In the genomic region with DNA sequence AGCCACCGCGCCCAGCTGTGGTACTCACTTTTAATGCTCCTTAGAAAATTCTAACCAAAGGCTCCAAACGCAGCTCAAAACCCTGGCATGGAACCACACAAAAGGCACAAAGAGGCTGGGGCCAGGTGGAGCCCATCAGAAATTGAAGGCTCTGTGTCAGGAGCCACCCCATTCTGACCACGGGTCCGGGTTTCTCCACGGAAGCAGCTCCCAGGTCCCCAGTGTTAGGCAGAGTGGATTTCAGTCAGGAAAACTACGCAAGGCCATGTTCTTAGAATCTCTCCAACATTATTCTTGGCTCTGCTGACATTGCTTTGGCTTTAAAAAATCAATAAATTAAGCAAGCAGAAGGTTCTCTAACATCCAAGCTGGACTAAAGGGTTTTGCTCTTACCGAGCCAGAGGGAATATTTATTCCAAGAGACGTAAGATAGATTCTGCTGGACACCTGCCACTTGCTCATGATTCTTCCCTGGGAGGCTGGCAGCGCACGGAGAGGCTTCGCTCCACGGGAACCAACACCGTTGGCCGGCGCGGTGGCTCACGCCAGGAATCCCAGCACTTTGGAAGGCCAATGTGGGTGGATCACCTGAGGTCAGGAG, we compare ENCODE assay signal across 19 cellular contexts.
DNase-seq lines count a peak whose midpoint lies in the region; ATAC-seq and TF ChIP-seq lines count a peak whose summit lies in the region.
"Had no signal": no experiment of that assay in that cellular context is flagged by ENCODE, and none has a peak within 500 bp of the region (broad histone marks: within the 10 kb centered on the region; RNA-seq: fewer than 3 reads in every experiment).

No MANE protein-coding gene starts in this region.

- no peaks in the 10 kb centered on the region for H3K9me3 Mint-ChIP-seq in mesothelial cell of epicardium
- H3K9me3 Mint-ChIP-seq in natural killer cell, result no peaks in the 10 kb centered on the region
- H3K9me3 Mint-ChIP-seq: CD8-positive, alpha-beta memory T cell; naive thymus-derived CD4-positive, alpha-beta T cell had no signal

- no peaks in the 10 kb centered on the region for H3K9me3 ChIP-seq in Panc1 (ENCODE audit: control insufficient read depth, insufficient read depth, low read depth, low read length)
- H3K9me3 ChIP-seq in gastroesophageal sphincter, result no peaks in the 10 kb centered on the region
- no peaks in the 10 kb centered on the region for H3K9me3 ChIP-seq in stomach
- H3K9me3 ChIP-seq: upper lobe of left lung had no signal

- H3K27me3 ChIP-seq in Panc1 (ENCODE audit: control insufficient read depth, insufficient read depth, low read length) (no peaks in the 10 kb centered on the region), gastroesophageal sphincter (no peaks in the 10 kb centered on the region), stomach (no peaks in the 10 kb centered on the region)
- H3K27me3 ChIP-seq: upper lobe of left lung had no signal

- TF ChIP-seq POLR2A in gastroesophageal sphincter (IDR thresholded peaks at IDR 0.05) (no peak), stomach (IDR thresholded peaks at IDR 0.05) (no peak)

- H3K27ac Mint-ChIP-seq in mesothelial cell of epicardium (peak overlapping the region; percentile 83), natural killer cell (no peak overlapping the region)
- H3K27ac Mint-ChIP-seq: CD8-positive, alpha-beta memory T cell; naive thymus-derived CD4-positive, alpha-beta T cell had no signal

- TF ChIP-seq EP300 in gastroesophageal sphincter (IDR thresholded peaks at IDR 0.05) (no peak), stomach (IDR thresholded peaks at IDR 0.05) (no peak)

- H3K27me3 Mint-ChIP-seq in mesothelial cell of epicardium (ENCODE audit: low read depth), result no peaks in the 10 kb centered on the region
- peaks cover 5 to 17% of the 10 kb centered on the region in 2 donors for H3K27me3 Mint-ChIP-seq in natural killer cell (ENCODE audit: low read depth in 2 of 2)

- H3K4me1 Mint-ChIP-seq in mesothelial cell of epicardium (peaks cover 62% of the 10 kb centered on the region), natural killer cell (no peaks in the 10 kb centered on the region)

- H3K36me3 ChIP-seq in Panc1 (ENCODE audit: control insufficient read depth, insufficient read depth, low read length) (no peaks in the 10 kb centered on the region), gastroesophageal sphincter (no peaks in the 10 kb centered on the region), stomach (no peaks in the 10 kb centered on the region)
- H3K36me3 ChIP-seq: upper lobe of left lung had no signal

- ATAC-seq in Panc1, result no peak
- ATAC-seq in gastroesophageal sphincter, result peak; percentile 85
- no peak for ATAC-seq in natural killer cell
- no peak for ATAC-seq in HG03139 (IDR thresholded peaks at IDR 0.05; ENCODE audit: unreplicated experiment)
- ATAC-seq in HG02623 (IDR thresholded peaks at IDR 0.05; ENCODE audit: unreplicated experiment), result no peak
- ATAC-seq: naive thymus-derived CD4-positive, alpha-beta T cell; PC-3; SK-N-SH treated with all-trans-retinoic acid at 6 μM for 48 hours had no signal

- DNase-seq in Panc1 (ENCODE audit: low read depth, low spot score) (no peak), mesothelial cell of epicardium (ENCODE audit: low spot score in 2 of 2, unreplicated experiment in 2 of 2) (no peak), stomach (peak; percentile 72), T1000 (lab: John Stamatoyannopoulos, UW) (no peak), natural killer cell (no peak)
- DNase-seq: activated T-cell treated with anti-CD3 and anti-CD28 coated beads, Interleukin-2, amount 50 U/mL, for 1 hour; CD8-positive, alpha-beta memory T cell; central memory CD4-positive, alpha-beta T cell; islet precursor cell; naive thymus-derived CD4-positive, alpha-beta T cell; NCI-H187; NCI-H526; PC-3; stimulated activated CD4-positive, alpha-beta T cell treated with anti-CD3 and anti-CD28 coated beads, Interleukin-2, amount 100 ng/mL, for 48 hours had no signal

- POLR2A ChIA-PET in Panc1 (lab: Charles Lee), result interaction anchor here (0.6 kb wide), 2 partner anchors 116 to 300 kb away, joined by 4 to 5 read pairs; no protein-coding TSS in a partner anchor

- H3K27ac ChIP-seq in Panc1 (ENCODE audit: low read length) (peak overlapping the region; percentile 34; the same call in 1 of the 2 replicates), gastroesophageal sphincter (peak overlapping the region; percentile 73 to 91 (median 84)), stomach (peak overlapping the region; percentile 58 to 90 (median 68))

- H3K4me3 ChIP-seq in Panc1 (ENCODE audit: low read depth in 2 of 2, low read length in 2 of 2), result no peak overlapping the region
- no peak overlapping the region for H3K4me3 ChIP-seq in gastroesophageal sphincter
- no peak overlapping the region for H3K4me3 ChIP-seq in stomach
- H3K4me3 ChIP-seq: upper lobe of left lung had no signal

- H3K36me3 Mint-ChIP-seq in mesothelial cell of epicardium (peaks cover 4% of the 10 kb centered on the region), natural killer cell (no peaks in the 10 kb centered on the region)
- H3K36me3 Mint-ChIP-seq: CD8-positive, alpha-beta memory T cell; naive thymus-derived CD4-positive, alpha-beta T cell had no signal

- TF ChIP-seq CTCF in Panc1 (IDR thresholded peaks at IDR 0.05), result no peak
- TF ChIP-seq CTCF in gastroesophageal sphincter (IDR thresholded peaks at IDR 0.05), result no peak
- TF ChIP-seq CTCF in mesothelial cell of epicardium (IDR thresholded peaks at IDR 0.05; ENCODE audit: unreplicated experiment), result no peak
- TF ChIP-seq CTCF in stomach (IDR thresholded peaks at IDR 0.05), result no peak
- TF ChIP-seq CTCF in natural killer cell (IDR thresholded peaks at IDR 0.05), result no peak

- CTCF ChIA-PET in Panc1 (lab: Charles Lee), result no interaction called here

- BruUV-seq in Panc1 (replicated peaks; lab: Mats Ljungman, UMichigan), result no TSS peak

- H3K4me3 Mint-ChIP-seq in mesothelial cell of epicardium, result no peak overlapping the region
- H3K4me3 Mint-ChIP-seq in natural killer cell, result no peak overlapping the region
- H3K4me3 Mint-ChIP-seq: CD8-positive, alpha-beta memory T cell; naive thymus-derived CD4-positive, alpha-beta T cell had no signal

- WGBS in gastroesophageal sphincter (ENCODE audit: low coverage in 1 of 2), 2 donors, result 20 to 30% methylated on average over 1 to 10 of the region's 18 CpGs
- WGBS in stomach, 5 donors, result 52 to 65% (median 63%) methylated on average over 18 of the region's 18 CpGs

- in situ Hi-C loops in Panc1 (cut with HindIII; ENCODE audit: low pct_unique_long_range_greater_than_20kb, low sequenced_read_pairs), result no loop called here

- intact Hi-C loops in Panc1 (cut with micrococcal nuclease; ENCODE audit: unreplicated experiment) (no loop called here), stomach (cut with DNase I; ENCODE audit: low total_unique reads) (no loop called here), natural killer cell (cut with micrococcal nuclease) (no loop called here)

- peaks cover 43% of the 10 kb centered on the region for H3K4me1 ChIP-seq in Panc1 (ENCODE audit: control insufficient read depth, insufficient read depth, low read length)
- peaks cover 0 to 75% (median 12%) of the 10 kb centered on the region in 3 donors for H3K4me1 ChIP-seq in gastroesophageal sphincter
- peaks cover 22 to 79% (median 49%) of the 10 kb centered on the region in 4 donors for H3K4me1 ChIP-seq in stomach

Comparison
In these comparisons a context has a peak if more than half of its experiments do, and no peak if none do; other contexts are left out.
1. H3K27ac ChIP-seq: peak in every context shown above with its lines; median percentile 84 in gastroesophageal sphincter; 68 in stomach; 34 in Panc1.